ENCODE assay signal across 1 cellular context in the genomic region with DNA sequence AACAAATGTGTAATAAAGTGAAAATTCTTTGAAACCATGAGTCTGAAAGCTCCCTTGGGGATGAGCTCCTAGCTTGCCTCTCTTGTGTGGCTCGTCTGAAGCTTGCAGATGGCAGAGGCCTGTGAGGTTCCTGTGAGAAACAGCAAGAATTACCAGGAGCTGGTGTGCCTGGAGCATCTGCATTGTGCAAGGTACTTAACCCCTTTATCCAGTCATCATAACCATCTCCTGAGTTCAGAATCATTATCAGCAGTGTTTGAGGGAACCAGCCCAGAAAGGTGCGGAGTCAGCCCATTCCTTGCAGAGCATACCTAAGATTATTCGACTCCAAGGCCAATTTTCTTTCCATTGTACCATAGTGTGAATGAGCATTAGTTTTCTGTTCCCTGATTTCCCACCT.
TF ChIP-seq lines count a peak whose summit lies in the region.

No MANE protein-coding gene starts in this region.

TF ChIP-seq in GM23338, 12 proteins besides CTCF, POLR2A, EP300 and RAD21 (continued from another document):
- TF ChIP-seq, protein P1, sequence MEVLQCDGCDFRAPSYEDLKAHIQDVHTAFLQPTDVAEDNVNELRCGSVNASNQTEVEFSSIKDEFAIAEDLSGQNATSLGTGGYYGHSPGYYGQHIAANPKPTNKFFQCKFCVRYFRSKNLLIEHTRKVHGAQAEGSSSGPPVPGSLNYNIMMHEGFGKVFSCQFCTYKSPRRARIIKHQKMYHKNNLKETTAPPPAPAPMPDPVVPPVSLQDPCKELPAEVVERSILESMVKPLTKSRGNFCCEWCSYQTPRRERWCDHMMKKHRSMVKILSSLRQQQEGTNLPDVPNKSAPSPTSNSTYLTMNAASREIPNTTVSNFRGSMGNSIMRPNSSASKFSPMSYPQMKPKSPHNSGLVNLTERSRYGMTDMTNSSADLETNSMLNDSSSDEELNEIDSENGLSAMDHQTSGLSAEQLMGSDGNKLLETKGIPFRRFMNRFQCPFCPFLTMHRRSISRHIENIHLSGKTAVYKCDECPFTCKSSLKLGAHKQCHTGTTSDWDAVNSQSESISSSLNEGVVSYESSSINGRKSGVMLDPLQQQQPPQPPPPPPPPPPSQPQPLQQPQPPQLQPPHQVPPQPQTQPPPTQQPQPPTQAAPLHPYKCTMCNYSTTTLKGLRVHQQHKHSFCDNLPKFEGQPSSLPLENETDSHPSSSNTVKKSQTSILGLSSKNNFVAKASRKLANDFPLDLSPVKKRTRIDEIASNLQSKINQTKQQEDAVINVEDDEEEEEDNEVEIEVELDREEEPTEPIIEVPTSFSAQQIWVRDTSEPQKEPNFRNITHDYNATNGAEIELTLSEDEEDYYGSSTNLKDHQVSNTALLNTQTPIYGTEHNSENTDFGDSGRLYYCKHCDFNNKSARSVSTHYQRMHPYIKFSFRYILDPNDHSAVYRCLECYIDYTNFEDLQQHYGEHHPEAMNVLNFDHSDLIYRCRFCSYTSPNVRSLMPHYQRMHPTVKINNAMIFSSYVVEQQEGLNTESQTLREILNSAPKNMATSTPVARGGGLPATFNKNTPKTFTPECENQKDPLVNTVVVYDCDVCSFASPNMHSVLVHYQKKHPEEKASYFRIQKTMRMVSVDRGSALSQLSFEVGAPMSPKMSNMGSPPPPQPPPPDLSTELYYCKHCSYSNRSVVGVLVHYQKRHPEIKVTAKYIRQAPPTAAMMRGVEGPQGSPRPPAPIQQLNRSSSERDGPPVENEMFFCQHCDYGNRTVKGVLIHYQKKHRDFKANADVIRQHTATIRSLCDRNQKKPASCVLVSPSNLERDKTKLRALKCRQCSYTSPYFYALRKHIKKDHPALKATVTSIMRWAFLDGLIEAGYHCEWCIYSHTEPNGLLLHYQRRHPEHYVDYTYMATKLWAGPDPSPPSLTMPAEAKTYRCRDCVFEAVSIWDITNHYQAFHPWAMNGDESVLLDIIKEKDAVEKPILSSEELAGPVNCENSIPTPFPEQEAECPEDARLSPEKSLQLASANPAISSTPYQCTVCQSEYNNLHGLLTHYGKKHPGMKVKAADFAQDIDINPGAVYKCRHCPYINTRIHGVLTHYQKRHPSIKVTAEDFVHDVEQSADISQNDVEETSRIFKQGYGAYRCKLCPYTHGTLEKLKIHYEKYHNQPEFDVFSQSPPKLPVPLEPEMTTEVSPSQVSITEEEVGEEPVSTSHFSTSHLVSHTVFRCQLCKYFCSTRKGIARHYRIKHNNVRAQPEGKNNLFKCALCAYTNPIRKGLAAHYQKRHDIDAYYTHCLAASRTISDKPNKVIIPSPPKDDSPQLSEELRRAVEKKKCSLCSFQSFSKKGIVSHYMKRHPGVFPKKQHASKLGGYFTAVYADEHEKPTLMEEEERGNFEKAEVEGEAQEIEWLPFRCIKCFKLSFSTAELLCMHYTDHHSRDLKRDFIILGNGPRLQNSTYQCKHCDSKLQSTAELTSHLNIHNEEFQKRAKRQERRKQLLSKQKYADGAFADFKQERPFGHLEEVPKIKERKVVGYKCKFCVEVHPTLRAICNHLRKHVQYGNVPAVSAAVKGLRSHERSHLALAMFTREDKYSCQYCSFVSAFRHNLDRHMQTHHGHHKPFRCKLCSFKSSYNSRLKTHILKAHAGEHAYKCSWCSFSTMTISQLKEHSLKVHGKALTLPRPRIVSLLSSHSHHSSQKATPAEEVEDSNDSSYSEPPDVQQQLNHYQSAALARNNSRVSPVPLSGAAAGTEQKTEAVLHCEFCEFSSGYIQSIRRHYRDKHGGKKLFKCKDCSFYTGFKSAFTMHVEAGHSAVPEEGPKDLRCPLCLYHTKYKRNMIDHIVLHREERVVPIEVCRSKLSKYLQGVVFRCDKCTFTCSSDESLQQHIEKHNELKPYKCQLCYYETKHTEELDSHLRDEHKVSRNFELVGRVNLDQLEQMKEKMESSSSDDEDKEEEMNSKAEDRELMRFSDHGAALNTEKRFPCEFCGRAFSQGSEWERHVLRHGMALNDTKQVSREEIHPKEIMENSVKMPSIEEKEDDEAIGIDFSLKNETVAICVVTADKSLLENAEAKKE (CRISPR knock-in tag; IDR thresholded peaks at IDR 0.05): no peak
- no peak for TF ChIP-seq ETS1 (IDR thresholded peaks at IDR 0.05)
- no peak for TF ChIP-seq EZH2phosphoT487 (IDR thresholded peaks at IDR 0.05; ENCODE audit: unreplicated experiment)
- TF ChIP-seq ZNF114 (CRISPR knock-in tag; IDR thresholded peaks at IDR 0.05): no peak
- TF ChIP-seq STAT1 (IDR thresholded peaks at IDR 0.05; ENCODE audit: unreplicated experiment): no peak
- no peak for TF ChIP-seq JUNB (IDR thresholded peaks at IDR 0.05; ENCODE audit: unreplicated experiment)
- no peak for TF ChIP-seq CREB1 (CRISPR knock-in tag; IDR thresholded peaks at IDR 0.05; ENCODE audit: low read depth)
- TF ChIP-seq POLR2AphosphoS5 (IDR thresholded peaks at IDR 0.05; ENCODE audit: low read depth): no peak
- TF ChIP-seq NANOG (IDR thresholded peaks at IDR 0.05; ENCODE audit: borderline replicate concordance): no peak
TF ChIP-seq in GM23338: peak in this region for 0.
